Comparison of ENCODE assay signal across 8 cellular contexts in the genomic region with DNA sequence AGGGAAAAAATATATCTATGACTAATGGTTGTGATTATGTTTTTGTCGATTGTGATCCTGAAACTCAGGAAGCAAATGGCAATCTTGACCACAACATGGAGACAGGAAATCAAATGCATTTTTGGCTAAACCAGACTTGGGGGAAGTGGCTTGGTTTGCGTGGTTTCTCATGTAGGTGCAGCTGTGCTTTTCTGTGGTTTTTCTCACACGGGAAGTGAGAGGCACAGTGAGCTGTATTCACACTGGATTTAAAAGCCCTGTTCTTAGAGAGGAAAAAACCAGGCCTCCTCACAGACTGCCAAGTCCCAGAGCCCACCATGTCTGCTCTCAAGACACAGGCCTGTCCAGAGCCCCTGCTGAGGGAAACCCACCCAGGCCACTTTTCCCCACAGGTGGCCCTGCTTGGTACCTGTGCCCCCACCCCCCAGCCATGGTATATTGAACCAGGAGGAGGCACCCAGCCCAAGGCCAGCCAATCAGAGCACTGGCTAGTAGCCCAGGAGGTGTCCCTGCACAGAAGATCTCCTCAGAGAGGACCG. TPM values are rescaled to one million over a fixed set of nuclear protein-coding genes. Genes with fewer than 3 reads are reported as not detected.
A peak's percentile ranks its signal among the peaks of the same experiment; 100 is the strongest.
DNase-seq lines count a peak whose midpoint lies in the region; ATAC-seq and TF ChIP-seq lines count a peak whose summit lies in the region.

No MANE protein-coding gene starts in this region.

- peak overlapping the region; percentile 58 for H3K4me3 Mint-ChIP-seq in T-helper 1 cell treated with Interleukin-12 subunit alpha and Interleukin-12 subunit beta and Interleukin-4 antibody, amounts not matched to agents 30 μg/mL and 1 μg/mL, for 36 hours

- intact Hi-C loops in mucosa of descending colon (cut with DNase I, micrococcal nuclease), result no loop called here

- no peak overlapping the region for H2BK12ac ChIP-seq in neuronal stem cell (ENCODE audit: low read length)

- no peak overlapping the region for H2AK5ac ChIP-seq in neuronal stem cell (ENCODE audit: low read depth, low read length)

- H3K36me3 ChIP-seq in brain microvascular endothelial cell (replicated peaks), result no peaks in the 10 kb centered on the region
- H3K36me3 ChIP-seq in mucosa of descending colon (ENCODE audit: low read depth), result no peaks in the 10 kb centered on the region
- no peaks in the 10 kb centered on the region for H3K36me3 ChIP-seq in neuronal stem cell (replicated peaks in 1 of 2; ENCODE audit: control insufficient read depth in 2 of 2, insufficient read depth in 2 of 2, low read length in 2 of 2)

- H3K4me1 ChIP-seq in mucosa of descending colon (ENCODE audit: low read depth), result peaks cover 9% of the 10 kb centered on the region
- H3K4me1 ChIP-seq in neuronal stem cell (ENCODE audit: control insufficient read depth in 2 of 2, insufficient read depth in 1 of 2, low read depth in 1 of 2, low read length in 2 of 2), result peaks cover 3 to 4% of the 10 kb centered on the region in 2 donors

- H3K9me3 ChIP-seq in mucosa of descending colon (no peaks in the 10 kb centered on the region), neuronal stem cell (replicated peaks in 1 of 2; ENCODE audit: control insufficient read depth in 2 of 2, insufficient read depth in 1 of 2, low read depth in 1 of 2, low read length in 2 of 2) (peaks cover 0 to 2% of the 10 kb centered on the region in 2 donors)

- no peak overlapping the region for H3K23ac ChIP-seq in neuronal stem cell (ENCODE audit: low read depth, low read length, poor library complexity)

- H4K91ac ChIP-seq in neuronal stem cell (ENCODE audit: low read depth, low read length, poor library complexity), result no peak overlapping the region

- no peak overlapping the region for H2AFZ ChIP-seq in neuronal stem cell (ENCODE audit: low read length)

- peak; percentile 91 for ATAC-seq in HG03354 (IDR thresholded peaks at IDR 0.05; ENCODE audit: poor library complexity, severe bottlenecking, unreplicated experiment)
- ATAC-seq in mucosa of descending colon, result peak; percentile 76

- in situ Hi-C loops in ACHN (cut with HindIII; ENCODE audit: low pct_ligation_motif_present, low pct_unique_long_range_greater_than_20kb, low sequenced_read_pairs), result no loop called here
- in situ Hi-C loops in brain microvascular endothelial cell (cut with HindIII; ENCODE audit: low pct_ligation_motif_present, low sequenced_read_pairs), result loop anchor here (25.0 kb wide), 1 partner anchor 140 kb away; a partner anchor contains a TSS

- H3K36me3 Mint-ChIP-seq in T-helper 1 cell treated with Interleukin-12 subunit alpha and Interleukin-12 subunit beta and Interleukin-4 antibody, amounts not matched to agents 30 μg/mL and 1 μg/mL, for 36 hours (ENCODE audit: low read depth), result peaks cover 18% of the 10 kb centered on the region

- H2BK15ac ChIP-seq in neuronal stem cell (ENCODE audit: low read length), result no peak overlapping the region

- H3K27me3 ChIP-seq in brain microvascular endothelial cell (replicated peaks) (no peaks in the 10 kb centered on the region), neuronal stem cell (ENCODE audit: control insufficient read depth in 3 of 3, insufficient read depth in 3 of 3, low read depth in 1 of 3, low read length in 3 of 3) (no peaks in the 10 kb centered on the region)

- H3K79me1 ChIP-seq in neuronal stem cell (ENCODE audit: low read depth, low read length), result no peaks in the 10 kb centered on the region

- DNase-seq in ACHN (peak; percentile 82), GM19238 (ENCODE audit: insufficient read length, low spot score) (peak; percentile 53), brain microvascular endothelial cell (peak; percentile 97), mucosa of descending colon (peak in 1 of 3 donors; percentile 59), NCI-H524 treated with DMSO at 0.1 percent for 48 hours (lab: John Stamatoyannopoulos, UW) (no peak), neuronal stem cell (ENCODE audit: low spot score) (no peak)

- no peak overlapping the region for H3K4me2 ChIP-seq in neuronal stem cell (ENCODE audit: insufficient read depth, low read length, poor library complexity, severe bottlenecking)

- H3K9ac ChIP-seq in neuronal stem cell (ENCODE audit: low read depth, low read length, poor library complexity), result no peak overlapping the region

- H2BK120ac ChIP-seq in neuronal stem cell (ENCODE audit: low read depth, low read length), result no peak overlapping the region

- no peak overlapping the region for H3K14ac ChIP-seq in neuronal stem cell (ENCODE audit: low read length)

- peaks cover 44% of the 10 kb centered on the region for H3K4me1 Mint-ChIP-seq in T-helper 1 cell treated with Interleukin-12 subunit alpha and Interleukin-12 subunit beta and Interleukin-4 antibody, amounts not matched to agents 30 μg/mL and 1 μg/mL, for 36 hours (ENCODE audit: low read depth)

- no CpG with 5 or more reads among the region's 4 CpGs for WGBS in neuronal stem cell (ENCODE audit: extremely low coverage in 2 of 2, insufficient read length in 2 of 2, insufficient replicate concordance in 1 of 2), 2 donors

- peak overlapping the region; percentile 52 for H3K27ac Mint-ChIP-seq in T-helper 1 cell treated with Interleukin-12 subunit alpha and Interleukin-12 subunit beta and Interleukin-4 antibody, amounts not matched to agents 30 μg/mL and 1 μg/mL, for 36 hours

- H3K4ac ChIP-seq in neuronal stem cell (ENCODE audit: low read length), result no peak overlapping the region

- H3K27me3 Mint-ChIP-seq in T-helper 1 cell treated with Interleukin-12 subunit alpha and Interleukin-12 subunit beta and Interleukin-4 antibody, amounts not matched to agents 30 μg/mL and 1 μg/mL, for 36 hours (ENCODE audit: low read depth), result peaks cover 22% of the 10 kb centered on the region

- peak overlapping the region; percentile 100 for H3K27ac ChIP-seq in brain microvascular endothelial cell
- H3K27ac ChIP-seq in neuronal stem cell (replicated peaks; ENCODE audit: low read length), result no peak overlapping the region

- peaks cover 4% of the 10 kb centered on the region for H3K9me3 Mint-ChIP-seq in T-helper 1 cell treated with Interleukin-12 subunit alpha and Interleukin-12 subunit beta and Interleukin-4 antibody, amounts not matched to agents 30 μg/mL and 1 μg/mL, for 36 hours

- no peak overlapping the region for H2BK5ac ChIP-seq in neuronal stem cell (ENCODE audit: low read length)

- TF ChIP-seq CTCF in brain microvascular endothelial cell (IDR thresholded peaks at IDR 0.05; ENCODE audit: low read depth, low read length, missing control alignments) (no peak), mucosa of descending colon (IDR thresholded peaks at IDR 0.05) (no peak)

- H3K18ac ChIP-seq in neuronal stem cell (ENCODE audit: low read length), result no peak overlapping the region

- H3K4me3 ChIP-seq in brain microvascular endothelial cell (ENCODE audit: low read depth, low read length) (no peak overlapping the region), mucosa of descending colon (no peak overlapping the region), neuronal stem cell (ENCODE audit: low read length in 2 of 2) (no peak overlapping the region)

- no peak overlapping the region for H4K8ac ChIP-seq in neuronal stem cell (ENCODE audit: low read depth, low read length)

RNA-seq across cellular contexts. Expression of a gene that starts 46.2 kb away (rescaled TPM):
- total RNA-seq in mucosa of descending colon, result 10 to 100 TPM; 22.6 to 32.5 (median 26.6) TPM
- polyA plus RNA-seq in neuronal stem cell (2013, experiment 1 of 2), result 9.8 TPM
- polyA plus RNA-seq in neuronal stem cell (2013, experiment 2 of 2), result 9.6 TPM

RNA-seq across cellular contexts. Expression of a gene that starts 46.3 kb away (rescaled TPM):
- 10 to 100 TPM; 15.0 to 24.2 (median 19.4) TPM for total RNA-seq in mucosa of descending colon
- 15.2 TPM for polyA plus RNA-seq in neuronal stem cell (2013, experiment 1 of 2)
- 15.7 TPM for polyA plus RNA-seq in neuronal stem cell (2013, experiment 2 of 2)

Comparison
In these comparisons a context has a peak if more than half of its experiments do, and no peak if none do; other contexts are left out.
1. DNase-seq: peak in ACHN (single experiment), GM19238 (single experiment) and brain microvascular endothelial cell (single experiment); none in NCI-H524 treated with DMSO at 0.1 percent for 48 hours (single experiment) and neuronal stem cell (single experiment).